ENCODE assay signal across 27 cellular contexts in the genomic region with DNA sequence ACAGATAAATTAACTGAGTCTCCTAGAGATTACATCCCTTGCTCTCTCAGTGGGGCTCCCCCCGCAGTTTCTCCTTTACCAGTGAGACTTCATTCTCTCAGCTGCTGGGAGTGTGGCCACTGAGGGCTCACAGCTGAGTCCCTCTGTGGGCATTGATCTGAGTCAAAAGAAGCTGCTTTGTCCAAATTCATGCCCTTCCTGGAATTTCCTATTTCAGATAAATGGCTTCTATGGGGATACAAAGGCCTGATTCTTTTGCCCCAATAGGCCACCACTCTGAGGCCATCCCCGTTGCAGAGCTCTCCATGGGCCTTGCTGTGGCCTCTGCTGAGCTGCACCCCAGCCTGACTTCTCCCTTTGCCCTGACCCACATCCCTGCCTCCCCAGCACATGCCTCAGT. TPM values are rescaled to one million over a fixed set of nuclear protein-coding genes. Genes with fewer than 3 reads are reported as not detected.
"Had no signal": no experiment of that assay in that cellular context is flagged by ENCODE, and none has a peak within 500 bp of the region (broad histone marks: within the 10 kb centered on the region; RNA-seq: fewer than 3 reads in every experiment).

No MANE protein-coding gene starts in this region.

- H3K9me3 Mint-ChIP-seq: activated T-cell treated with anti-CD3 and anti-CD28 coated beads, Interleukin-2, amount 50 U/mL, for 4 hours; activated T-helper 2 cell treated with anti-CD3 and anti-CD28 coated beads, Interferon-gamma antibody, Interleukin-2, Interleukin-4, amounts not matched to agents 10 μg/mL and 5 μg/mL and 100 μg/mL, durations not matched to agents 14 hours and 24 hours and 36 hours; mesothelial cell of epicardium; natural killer cell; stimulated activated effector memory CD8-positive, alpha-beta T cell treated with anti-CD3 and anti-CD28 coated beads, Interleukin-12 subunit alpha, Interleukin-12 subunit beta, amount 100 ng/mL, for 72 hours; stimulated activated naive CD8-positive, alpha-beta T cell treated with anti-CD3 and anti-CD28 coated beads, Interleukin-15, amount 100 ng/mL, for 72 hours had no signal

- H3K27ac Mint-ChIP-seq: activated naive CD8-positive, alpha-beta T cell; activated T-helper 2 cell treated with anti-CD3 and anti-CD28 coated beads, Interferon-gamma antibody, Interleukin-2, Interleukin-4, amounts not matched to agents 10 μg/mL and 5 μg/mL and 100 μg/mL, durations not matched to agents 14 hours and 24 hours and 36 hours; mesothelial cell of epicardium; natural killer cell; stimulated activated effector memory CD8-positive, alpha-beta T cell treated with anti-CD3 and anti-CD28 coated beads, Interleukin-12 subunit alpha, Interleukin-12 subunit beta, amount 100 ng/mL, for 72 hours had no signal

- H3K36me3 Mint-ChIP-seq: activated naive CD8-positive, alpha-beta T cell; mesothelial cell of epicardium; natural killer cell; stimulated activated effector memory CD8-positive, alpha-beta T cell treated with anti-CD3 and anti-CD28 coated beads, Interleukin-12 subunit alpha, Interleukin-12 subunit beta, amount 100 ng/mL, for 72 hours had no signal

- H3K36me3 ChIP-seq: esophagus muscularis mucosa, gastrocnemius medialis, heart left ventricle, right lobe of liver, suprapubic skin, transverse colon, WERI-Rb-1 had no signal

- H3K4me1 Mint-ChIP-seq: natural killer cell; stimulated activated effector memory CD8-positive, alpha-beta T cell treated with anti-CD3 and anti-CD28 coated beads, Interleukin-12 subunit alpha, Interleukin-12 subunit beta, amount 100 ng/mL, for 72 hours had no signal

- H3K27me3 ChIP-seq: esophagus muscularis mucosa, right lobe of liver, transverse colon had no signal

- H3K4me1 ChIP-seq: gastrocnemius medialis, heart left ventricle, right lobe of liver, suprapubic skin, transverse colon had no signal

- H3K27ac ChIP-seq: gastrocnemius medialis, heart left ventricle, right lobe of liver, skin epidermis, suprapubic skin, transverse colon, WERI-Rb-1 had no signal

- ATAC-seq: activated T-cell treated with anti-CD3 and anti-CD28 coated beads, Interleukin-2, amount 50 U/mL, for 4 hours; gastrocnemius medialis; heart left ventricle; natural killer cell; right lobe of liver; stimulated activated effector memory CD8-positive, alpha-beta T cell treated with anti-CD3 and anti-CD28 coated beads, Interleukin-12 subunit alpha, Interleukin-12 subunit beta, amount 100 ng/mL, for 72 hours; stimulated activated naive CD8-positive, alpha-beta T cell treated with anti-CD3 and anti-CD28 coated beads, Interleukin-15, amount 100 ng/mL, for 72 hours had no signal

- H3K4me3 Mint-ChIP-seq: activated naive CD8-positive, alpha-beta T cell; activated T-cell treated with anti-CD3 and anti-CD28 coated beads, Interleukin-2, amount 50 U/mL, for 4 hours; mesothelial cell of epicardium; natural killer cell; stimulated activated effector memory CD8-positive, alpha-beta T cell treated with anti-CD3 and anti-CD28 coated beads, Interleukin-12 subunit alpha, Interleukin-12 subunit beta, amount 100 ng/mL, for 72 hours; stimulated activated naive CD8-positive, alpha-beta T cell treated with anti-CD3 and anti-CD28 coated beads, Interleukin-15, amount 100 ng/mL, for 72 hours had no signal

- H3K9me3 ChIP-seq: esophagus muscularis mucosa, gastrocnemius medialis, heart left ventricle, right lobe of liver, suprapubic skin, transverse colon had no signal

- DNase-seq: activated CD4-positive, alpha-beta T cell treated with anti-CD3 and anti-CD28 coated beads for 1 hour; activated CD8-positive, alpha-beta memory T cell treated with anti-CD3 and anti-CD28 coated beads for 24 hours; activated CD8-positive, alpha-beta memory T cell treated with anti-CD3 and anti-CD28 coated beads, Interleukin-2, amount 50 U/mL, for 4 hours; activated naive CD4-positive, alpha-beta T cell; activated T-cell treated with anti-CD3 and anti-CD28 coated beads, Interleukin-2, amount 50 U/mL, for 4 hours; central memory CD4-positive, alpha-beta T cell; dermis blood vessel endothelial cell; effector CD8-positive, alpha-beta T cell; gastrocnemius medialis; heart left ventricle; kidney; natural killer cell; right lobe of liver; stimulated activated CD4-positive, alpha-beta T cell treated with anti-CD3 and anti-CD28 coated beads, Interleukin-1b, Interleukin-23, amount 100 ng/mL, for 48 hours; stimulated activated naive CD8-positive, alpha-beta T cell treated with anti-CD3 and anti-CD28 coated beads, Interleukin-15, amount 100 ng/mL, for 72 hours; T-helper 1 cell; transverse colon; WERI-Rb-1 had no signal

- H3K4me3 ChIP-seq: esophagus muscularis mucosa, gastrocnemius medialis, heart left ventricle, lung, right lobe of liver, skin epidermis, suprapubic skin, transverse colon had no signal

RNA-seq across cellular contexts. Expression of a gene that starts 10.0 kb away (rescaled TPM):
- total RNA-seq: activated T-cell treated with anti-CD3 and anti-CD28 coated beads, Interleukin-2, amount 50 U/mL, for 4 hours; activated T-helper 2 cell treated with anti-CD3 and anti-CD28 coated beads, Interferon-gamma antibody, Interleukin-2, Interleukin-4, amounts not matched to agents 10 μg/mL and 5 μg/mL and 100 μg/mL, durations not matched to agents 14 hours and 24 hours and 36 hours; dermis blood vessel endothelial cell; endothelial cell of umbilical vein; gastrocnemius medialis; heart left ventricle; kidney; mesothelial cell of epicardium; natural killer cell; right lobe of liver; suprapubic skin; transverse colon had no signal
- polyA plus RNA-seq: endothelial cell of umbilical vein, heart left ventricle had no signal

RNA-seq across cellular contexts. Expression of a gene that starts 43.0 kb away (rescaled TPM):
- total RNA-seq: activated T-cell treated with anti-CD3 and anti-CD28 coated beads, Interleukin-2, amount 50 U/mL, for 4 hours; activated T-helper 2 cell treated with anti-CD3 and anti-CD28 coated beads, Interferon-gamma antibody, Interleukin-2, Interleukin-4, amounts not matched to agents 10 μg/mL and 5 μg/mL and 100 μg/mL, durations not matched to agents 14 hours and 24 hours and 36 hours; dermis blood vessel endothelial cell; endothelial cell of umbilical vein; gastrocnemius medialis; kidney; natural killer cell; transverse colon had no signal
- polyA plus RNA-seq: endothelial cell of umbilical vein, heart left ventricle had no signal
